6 cellular contexts compared by ENCODE assay signal in the genomic region with DNA sequence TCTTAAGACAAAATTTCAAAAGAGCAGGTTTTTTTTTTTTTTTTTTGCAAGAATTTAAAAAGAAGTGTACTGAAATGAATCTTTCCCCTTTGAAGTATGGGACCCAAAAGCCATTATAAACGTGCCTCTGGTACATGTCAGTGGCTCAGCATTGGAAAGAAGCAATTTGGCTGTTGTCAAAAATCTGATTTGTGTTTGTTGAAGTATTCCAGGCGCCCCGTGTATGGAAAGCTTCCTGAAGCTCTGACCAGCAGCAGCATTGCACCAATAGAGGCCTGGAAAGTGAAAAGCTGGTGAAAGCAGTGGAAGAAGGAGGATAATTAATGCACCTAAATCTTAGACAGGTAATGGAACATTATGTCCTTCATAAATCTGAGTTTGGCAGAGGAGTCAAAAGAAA.
"Had no signal": no experiment of that assay in that cellular context is flagged by ENCODE, and none has a peak within 500 bp of the region (broad histone marks: within the 10 kb centered on the region; RNA-seq: fewer than 3 reads in every experiment).

No MANE protein-coding gene starts in this region.

- H3K4me1 Mint-ChIP-seq: GM23338, H9 had no signal

- DNase-seq: H9, HCEC 1CT, IMR-90, KG1 had no signal

- H3K4me3 Mint-ChIP-seq: GM23338, H9 had no signal

- ATAC-seq: GM23338, K562 had no signal

- H3K9me3 Mint-ChIP-seq: GM23338, H9 had no signal

- H3K27ac Mint-ChIP-seq: GM23338, H9 had no signal
